15 cellular contexts compared by ENCODE assay signal in genomic region chr22:25027552-25027951, GRCh38.
A peak's percentile ranks its signal among the peaks of the same experiment; 100 is the strongest.
DNase-seq lines count a peak whose midpoint lies in the region; ATAC-seq and TF ChIP-seq lines count a peak whose summit lies in the region.
"Had no signal": no experiment of that assay in that cellular context is flagged by ENCODE, and none has a peak within 500 bp of the region (broad histone marks: within the 10 kb centered on the region; RNA-seq: fewer than 3 reads in every experiment).

No MANE protein-coding gene starts in this region.

- no peaks in the 10 kb centered on the region for H3K9me3 ChIP-seq in ascending aorta
- H3K9me3 ChIP-seq in mucosa of rectum (ENCODE audit: control insufficient read depth in 2 of 2, low read length in 2 of 2), result no peaks in the 10 kb centered on the region

- no peak overlapping the region for H3K4me3 Mint-ChIP-seq in naive thymus-derived CD8-positive, alpha-beta T cell
- H3K4me3 Mint-ChIP-seq: stimulated activated naive CD8-positive, alpha-beta T cell treated with anti-CD3 and anti-CD28 coated beads, Interleukin-15, amount 100 ng/mL, for 72 hours had no signal

- peaks cover 0 to 4% (median 2%) of the 10 kb centered on the region in 5 donors for H3K27me3 Mint-ChIP-seq in naive thymus-derived CD8-positive, alpha-beta T cell

- H3K27ac Mint-ChIP-seq in naive thymus-derived CD8-positive, alpha-beta T cell, result no peak overlapping the region
- H3K27ac Mint-ChIP-seq: activated naive CD4-positive, alpha-beta T cell treated with anti-CD3 and anti-CD28 coated beads, Interleukin-2, amount 50 U/mL, for 72 hours had no signal

- no peak for TF ChIP-seq CTCF in ascending aorta (IDR thresholded peaks at IDR 0.05)
- TF ChIP-seq CTCF in foreskin keratinocyte (conservative IDR thresholded peaks at IDR 0.05), result peak; percentile 38

- ATAC-seq in foreskin keratinocyte, result peak; percentile 47
- no peak for ATAC-seq in naive thymus-derived CD8-positive, alpha-beta T cell
- ATAC-seq: activated naive CD4-positive, alpha-beta T cell treated with anti-CD3 and anti-CD28 coated beads, Interleukin-2, amount 50 U/mL, for 72 hours; naive thymus-derived CD4-positive, alpha-beta T cell; stimulated activated naive CD8-positive, alpha-beta T cell treated with anti-CD3 and anti-CD28 coated beads, Interleukin-15, amount 100 ng/mL, for 72 hours had no signal

- intact Hi-C loops in ascending aorta (cut with DNase I), result no loop called here

- no peaks in the 10 kb centered on the region for H3K27me3 ChIP-seq in ascending aorta
- H3K27me3 ChIP-seq in foreskin keratinocyte, result no peaks in the 10 kb centered on the region
- no peaks in the 10 kb centered on the region for H3K27me3 ChIP-seq in mucosa of rectum (ENCODE audit: control insufficient read depth in 2 of 2, insufficient read depth in 2 of 2, low read length in 2 of 2)

- H3K9me3 Mint-ChIP-seq in naive thymus-derived CD8-positive, alpha-beta T cell, result no peaks in the 10 kb centered on the region
- H3K9me3 Mint-ChIP-seq: activated naive CD4-positive, alpha-beta T cell treated with anti-CD3 and anti-CD28 coated beads, Interleukin-2, amount 50 U/mL, for 72 hours; naive thymus-derived CD4-positive, alpha-beta T cell; stimulated activated naive CD8-positive, alpha-beta T cell treated with anti-CD3 and anti-CD28 coated beads, Interleukin-15, amount 100 ng/mL, for 72 hours had no signal

- no peaks in the 10 kb centered on the region for H3K4me1 Mint-ChIP-seq in naive thymus-derived CD8-positive, alpha-beta T cell

- no peaks in the 10 kb centered on the region for H3K36me3 Mint-ChIP-seq in naive thymus-derived CD8-positive, alpha-beta T cell
- H3K36me3 Mint-ChIP-seq: activated naive CD4-positive, alpha-beta T cell treated with anti-CD3 and anti-CD28 coated beads, Interleukin-2, amount 50 U/mL, for 72 hours had no signal

- H3K4me1 ChIP-seq in ascending aorta (no peaks in the 10 kb centered on the region), foreskin keratinocyte (peaks cover 22% of the 10 kb centered on the region), mucosa of rectum (ENCODE audit: control insufficient read depth in 2 of 2, insufficient read depth in 2 of 2, low read length in 2 of 2) (peaks cover 16 to 53% of the 10 kb centered on the region in 2 donors)

- POLR2A ChIA-PET in naive thymus-derived CD8-positive, alpha-beta T cell (lab: Charles Lee), result no interaction called here

- peak overlapping the region; percentile 48 to 60 for H3K9ac ChIP-seq in mucosa of rectum (ENCODE audit: low read depth in 1 of 2, low read length in 2 of 2)

- DNase-seq in ELF-1 (ENCODE audit: low read depth, low spot score) (peak; percentile 42), ascending aorta (ENCODE audit: low spot score in 2 of 2) (no peak), foreskin keratinocyte (peak in 1 of 2 donors; percentile 58), glomerular visceral epithelial cell (ENCODE audit: extremely low spot score) (no peak), NCI-H2107 (lab: John Stamatoyannopoulos, UW) (no peak), NCI-H1436 (lab: John Stamatoyannopoulos, UW) (no peak)
- no peak for DNase-seq in naive thymus-derived CD8-positive, alpha-beta T cell
- DNase-seq: activated CD8-positive, alpha-beta memory T cell treated with anti-CD3 and anti-CD28 coated beads, Interleukin-2, amount 50 U/mL, for 48 hours; GF-D8; naive thymus-derived CD4-positive, alpha-beta T cell; NCI-H1105; NCI-H345; stimulated activated naive CD8-positive, alpha-beta T cell treated with anti-CD3 and anti-CD28 coated beads, Interleukin-15, amount 100 ng/mL, for 72 hours had no signal

- H3K27ac ChIP-seq in ascending aorta (peak overlapping the region; percentile 27 to 36), foreskin keratinocyte (peak overlapping the region; percentile 52), mucosa of rectum (ENCODE audit: low read depth in 2 of 2, low read length in 2 of 2) (peak overlapping the region; percentile 89 to 91)

- H3K36me3 ChIP-seq in ascending aorta, result no peaks in the 10 kb centered on the region
- peaks cover 3 to 7% of the 10 kb centered on the region in 2 donors for H3K36me3 ChIP-seq in mucosa of rectum (ENCODE audit: control insufficient read depth in 2 of 2, insufficient read depth in 2 of 2, low read length in 2 of 2)

- H3K4me3 ChIP-seq in ascending aorta (no peak overlapping the region), mucosa of rectum (ENCODE audit: low read length in 2 of 2) (peak overlapping the region; percentile 31 to 46)

Comparison
In these comparisons a context has a peak if more than half of its experiments do, and no peak if none do; other contexts are left out.
1. H3K27ac ChIP-seq: peak in every context shown above with its lines; median percentile 90 in mucosa of rectum; 52 in foreskin keratinocyte; 32 in ascending aorta.
2. H3K4me3 ChIP-seq: peak in mucosa of rectum (2 of 2); none in ascending aorta (0 of 2).